In the genomic region with DNA sequence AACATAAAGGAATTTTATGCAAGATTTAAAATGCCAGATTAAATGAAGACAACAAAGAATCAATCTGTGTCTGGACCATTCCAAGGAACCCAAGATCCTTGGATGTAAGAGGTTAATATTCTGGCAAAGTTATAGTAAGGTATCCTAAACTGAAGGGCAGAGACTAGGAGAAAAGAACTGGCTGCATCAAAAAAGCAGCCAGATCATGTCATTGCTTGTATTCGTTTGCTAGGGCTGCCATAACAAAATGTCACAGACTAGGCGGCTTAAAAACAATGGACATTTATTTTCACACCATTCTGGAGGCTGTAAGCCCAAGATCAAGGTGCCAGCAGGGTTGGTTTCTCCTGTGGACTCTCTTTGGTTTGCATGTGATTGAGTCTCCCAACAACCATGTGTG, we compare ENCODE assay signal across 7 cellular contexts.
"Had no signal": no experiment of that assay in that cellular context is flagged by ENCODE, and none has a peak within 500 bp of the region (broad histone marks: within the 10 kb centered on the region; RNA-seq: fewer than 3 reads in every experiment).

No MANE protein-coding gene starts in this region.

- H3K27ac Mint-ChIP-seq: IgD-negative memory B cell had no signal

- H3K4me3 Mint-ChIP-seq: IgD-negative memory B cell had no signal

- FAIRE-seq: HepG2, HTR-8/SVneo, K562 had no signal

- ATAC-seq: HepG2, K562 had no signal

- H3K4me3 ChIP-seq: K562 had no signal

- H3K27ac ChIP-seq: HL-60 had no signal

- DNase-seq: IMR-90, KBM-7 had no signal

- H3K4me1 Mint-ChIP-seq: IgD-negative memory B cell had no signal
